1 cellular context compared by ENCODE assay signal in the genomic region with DNA sequence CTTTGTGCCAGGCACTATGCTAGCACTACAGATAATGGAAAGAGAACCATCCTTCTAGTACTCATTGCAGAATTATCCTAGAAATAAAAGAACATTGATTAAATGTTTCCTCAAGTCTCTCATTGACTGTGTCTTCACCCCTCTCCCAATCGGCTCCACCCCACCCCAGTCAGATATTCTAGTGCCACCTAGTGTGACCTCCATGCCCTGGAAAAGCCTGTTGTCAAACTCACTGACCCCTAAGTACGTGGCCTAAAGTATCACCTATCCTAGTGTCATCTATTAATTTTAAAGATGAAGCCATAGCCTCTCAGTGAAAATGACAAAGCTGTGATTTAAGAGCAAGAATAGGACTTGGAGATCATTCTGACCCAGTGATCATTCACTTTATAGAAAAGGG.
TF ChIP-seq lines count a peak whose summit lies in the region.

No MANE protein-coding gene starts in this region.

TF ChIP-seq in H1, 55 proteins besides CTCF, POLR2A, EP300 and RAD21 (continued from another document):
- TF ChIP-seq JUN (IDR thresholded peaks at IDR 0.05; ENCODE audit: low read depth, low read length): no peak
- no peak for TF ChIP-seq TEAD4 (IDR thresholded peaks at IDR 0.05; ENCODE audit: low read depth, low read length)
- no peak for TF ChIP-seq CEBPB (IDR thresholded peaks at IDR 0.05; ENCODE audit: low read depth, low read length)
TF ChIP-seq in H1: peak in this region for 0.
